In the genomic region with DNA sequence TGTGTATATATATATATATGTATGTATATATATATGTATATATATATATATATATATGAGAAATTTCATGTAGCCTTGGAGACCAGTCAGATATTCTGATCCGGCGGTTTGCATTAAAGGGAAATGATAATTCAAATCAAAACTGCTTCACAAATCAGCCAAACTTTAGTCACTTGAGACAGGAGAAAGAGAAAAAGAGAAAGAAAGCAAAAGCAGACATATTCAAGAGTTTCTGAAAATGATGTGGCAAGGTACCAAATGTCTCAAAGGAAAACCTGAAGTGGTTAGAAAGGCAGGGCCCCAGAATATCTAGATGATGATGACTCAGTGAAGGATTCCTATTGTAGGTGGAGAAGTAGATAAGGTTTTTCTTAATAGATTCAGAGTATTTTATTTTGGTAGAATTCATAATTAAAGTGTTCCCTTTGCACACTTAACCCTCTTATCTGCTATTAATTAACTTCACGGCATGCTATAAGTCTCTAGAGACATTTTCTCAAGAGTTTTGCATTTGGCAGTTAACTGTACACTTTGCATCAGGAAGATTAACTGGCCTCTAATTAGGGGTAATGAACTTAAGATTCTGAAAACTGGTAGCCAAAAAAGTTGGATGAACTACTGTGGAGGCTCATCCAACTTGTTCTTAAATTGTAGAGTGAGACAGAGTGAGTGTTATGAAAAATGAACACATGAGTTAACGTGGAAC, we compare ENCODE assay signal across 12 cellular contexts. TPM values are rescaled to one million over a fixed set of nuclear protein-coding genes. Genes with fewer than 3 reads are reported as not detected.
A peak's percentile ranks its signal among the peaks of the same experiment; 100 is the strongest.
DNase-seq lines count a peak whose midpoint lies in the region; ATAC-seq and TF ChIP-seq lines count a peak whose summit lies in the region.
"Had no signal": no experiment of that assay in that cellular context is flagged by ENCODE, and none has a peak within 500 bp of the region (broad histone marks: within the 10 kb centered on the region; RNA-seq: fewer than 3 reads in every experiment).

No MANE protein-coding gene starts in this region.

- in situ Hi-C loops in brain microvascular endothelial cell (cut with HindIII; ENCODE audit: low pct_ligation_motif_present, low sequenced_read_pairs), result no loop called here

- TF ChIP-seq CTCF in brain microvascular endothelial cell (IDR thresholded peaks at IDR 0.05; ENCODE audit: low read depth, low read length, missing control alignments) (no peak), foreskin keratinocyte (conservative IDR thresholded peaks at IDR 0.05) (no peak)

- peak; percentile 8 for DNase-seq in brain microvascular endothelial cell
- DNase-seq in foreskin keratinocyte, result no peak
- DNase-seq in NCI-H524 treated with DMSO at 0.1 percent for 48 hours (lab: John Stamatoyannopoulos, UW), result no peak
- DNase-seq in NCI-H748 (lab: John Stamatoyannopoulos, UW; ENCODE audit: unreplicated experiment), result no peak
- DNase-seq in hepatic stellate cell (ENCODE audit: low spot score), result no peak
- DNase-seq: adrenal gland; naive thymus-derived CD4-positive, alpha-beta T cell had no signal

- ATAC-seq in GM18858 (IDR thresholded peaks at IDR 0.05; ENCODE audit: unreplicated experiment), result peak; percentile 91
- ATAC-seq in GM21390 (IDR thresholded peaks at IDR 0.05; ENCODE audit: unreplicated experiment), result peak; percentile 94
- peak; percentile 93 for ATAC-seq in HG03175 (IDR thresholded peaks at IDR 0.05; ENCODE audit: unreplicated experiment)
- no peak for ATAC-seq in foreskin keratinocyte
- ATAC-seq: gastroesophageal sphincter; naive thymus-derived CD4-positive, alpha-beta T cell had no signal

- H3K27ac ChIP-seq in brain microvascular endothelial cell, result no peak overlapping the region
- H3K27ac ChIP-seq in foreskin keratinocyte, result no peak overlapping the region
- H3K27ac ChIP-seq: adrenal gland, gastroesophageal sphincter had no signal

- no peak overlapping the region for H3K4me3 ChIP-seq in brain microvascular endothelial cell (ENCODE audit: low read depth, low read length)
- H3K4me3 ChIP-seq: adrenal gland, gastroesophageal sphincter, SJCRH30 had no signal

- H3K36me3 ChIP-seq in brain microvascular endothelial cell (replicated peaks), result no peaks in the 10 kb centered on the region
- H3K36me3 ChIP-seq: adrenal gland, gastroesophageal sphincter, SJCRH30 had no signal

- no peaks in the 10 kb centered on the region for H3K4me1 ChIP-seq in foreskin keratinocyte
- H3K4me1 ChIP-seq: adrenal gland, gastroesophageal sphincter had no signal

- H3K27me3 ChIP-seq in brain microvascular endothelial cell (replicated peaks), result no peaks in the 10 kb centered on the region
- no peaks in the 10 kb centered on the region for H3K27me3 ChIP-seq in foreskin keratinocyte
- H3K27me3 ChIP-seq: adrenal gland, gastroesophageal sphincter, SJCRH30 had no signal

RNA-seq across cellular contexts. Expression of a gene that starts 50.1 kb away (rescaled TPM):
- 18.3 and 20.8 TPM in 2 replicates for total RNA-seq in foreskin keratinocyte
- 13.0 and 14.7 TPM in 2 replicates for polyA plus RNA-seq in foreskin keratinocyte
